ENCODE assay signal across 29 cellular contexts in genomic region chr3:173548261-173548660, GRCh38.
A peak's percentile ranks its signal among the peaks of the same experiment; 100 is the strongest.
DNase-seq lines count a peak whose midpoint lies in the region; ATAC-seq and TF ChIP-seq lines count a peak whose summit lies in the region.
"Had no signal": no experiment of that assay in that cellular context is flagged by ENCODE, and none has a peak within 500 bp of the region (broad histone marks: within the 10 kb centered on the region; RNA-seq: fewer than 3 reads in every experiment).

No MANE protein-coding gene starts in this region.

- H3K4me3 ChIP-seq in PC-3 (ENCODE audit: low read length) = 0 out of 2 replicates have a peak overlapping the region, but pooled peaks have one; percentile 9
- H3K4me3 ChIP-seq in mesenchymal stem cell (ENCODE audit: insufficient read depth in 1 of 2, low read depth in 1 of 2, low read length in 2 of 2) = peak overlapping the region in 1 of 2 experiments; percentile 51
- H3K4me3 ChIP-seq in uterus = no peak overlapping the region
- no peak overlapping the region for H3K4me3 ChIP-seq in CD8-positive, alpha-beta memory T cell (ENCODE audit: low read length)
- H3K4me3 ChIP-seq: ascending aorta, cardiac muscle cell, colonic mucosa, heart left ventricle, SJSA1, upper lobe of right lung had no signal

- H3K36me3 ChIP-seq in PC-3 (ENCODE audit: low read depth, low read length) (no peaks in the 10 kb centered on the region), mesenchymal stem cell (ENCODE audit: control insufficient read depth in 1 of 2, insufficient read depth in 2 of 2, low read depth in 1 of 2, low read length in 2 of 2) (no peaks in the 10 kb centered on the region), uterus (no peaks in the 10 kb centered on the region)
- no peaks in the 10 kb centered on the region for H3K36me3 ChIP-seq in CD8-positive, alpha-beta memory T cell (ENCODE audit: insufficient read depth, low read length)
- H3K36me3 ChIP-seq: ascending aorta, cardiac muscle cell, colonic mucosa, heart left ventricle, SJSA1, upper lobe of right lung had no signal

- H3K27ac Mint-ChIP-seq in activated CD8-positive, alpha-beta T cell treated with anti-CD3 and anti-CD28 coated beads for 36 hours = no peak overlapping the region
- no peak overlapping the region for H3K27ac Mint-ChIP-seq in CD8-positive, alpha-beta memory T cell
- H3K27ac Mint-ChIP-seq: activated naive CD8-positive, alpha-beta T cell treated with anti-CD3 and anti-CD28 coated beads for 36 hours; memory B cell; stimulated activated memory B cell treated with anti-CD40 and anti-IgM and Interleukin-4, amounts not matched to agents 10 μg/mL and 1 μg/mL and 100 μg/mL, for 72 hours had no signal

- no peak for TF ChIP-seq POLR2A in uterus (IDR thresholded peaks at IDR 0.05)

- CTCF ChIA-PET in PC-3 (lab: Charles Lee) = no interaction called here
- CTCF ChIA-PET in activated CD8-positive, alpha-beta T cell treated with anti-CD3 and anti-CD28 coated beads for 36 hours (lab: Charles Lee) = no interaction called here
- CTCF ChIA-PET in CD8-positive, alpha-beta memory T cell (lab: Charles Lee) = interaction anchor here (1.1 kb wide), 1 partner anchor 40 kb away, joined by 3 read pairs; no protein-coding TSS in a partner anchor

- TF ChIP-seq CTCF in PC-3 (conservative IDR thresholded peaks at IDR 0.05; ENCODE audit: low read depth, low read length) (no peak), uterus (IDR thresholded peaks at IDR 0.05) (no peak)
- no peak for TF ChIP-seq CTCF in activated CD8-positive, alpha-beta T cell treated with anti-CD3 and anti-CD28 coated beads for 36 hours (IDR thresholded peaks at IDR 0.05)

- H3K23ac ChIP-seq in mesenchymal stem cell (ENCODE audit: low read length in 2 of 2) = no peak overlapping the region

- H3K4me3 Mint-ChIP-seq in activated CD8-positive, alpha-beta T cell treated with anti-CD3 and anti-CD28 coated beads for 36 hours = no peak overlapping the region
- no peak overlapping the region for H3K4me3 Mint-ChIP-seq in CD8-positive, alpha-beta memory T cell
- H3K4me3 Mint-ChIP-seq: activated naive CD8-positive, alpha-beta T cell treated with anti-CD3 and anti-CD28 coated beads for 36 hours; memory B cell; stimulated activated memory B cell treated with anti-CD40 and anti-IgM and Interleukin-4, amounts not matched to agents 10 μg/mL and 1 μg/mL and 100 μg/mL, for 72 hours had no signal

- no peak overlapping the region for H3K18ac ChIP-seq in mesenchymal stem cell (ENCODE audit: low read depth in 1 of 2, low read length in 2 of 2)

- H3K36me3 Mint-ChIP-seq in activated CD8-positive, alpha-beta T cell treated with anti-CD3 and anti-CD28 coated beads for 36 hours (ENCODE audit: low read depth) = no peaks in the 10 kb centered on the region
- H3K36me3 Mint-ChIP-seq in CD8-positive, alpha-beta memory T cell = no peaks in the 10 kb centered on the region
- H3K36me3 Mint-ChIP-seq: activated naive CD8-positive, alpha-beta T cell treated with anti-CD3 and anti-CD28 coated beads for 36 hours; memory B cell; stimulated activated memory B cell treated with anti-CD40 and anti-IgM and Interleukin-4, amounts not matched to agents 10 μg/mL and 1 μg/mL and 100 μg/mL, for 72 hours had no signal

- no peaks in the 10 kb centered on the region for H3K4me1 Mint-ChIP-seq in activated CD8-positive, alpha-beta T cell treated with anti-CD3 and anti-CD28 coated beads for 36 hours (ENCODE audit: low read depth)
- H3K4me1 Mint-ChIP-seq in CD8-positive, alpha-beta memory T cell = no peaks in the 10 kb centered on the region
- H3K4me1 Mint-ChIP-seq: activated naive CD8-positive, alpha-beta T cell treated with anti-CD3 and anti-CD28 coated beads for 36 hours; memory B cell; stimulated activated memory B cell treated with anti-CD40 and anti-IgM and Interleukin-4, amounts not matched to agents 10 μg/mL and 1 μg/mL and 100 μg/mL, for 72 hours had no signal

- intact Hi-C loops in PC-3 (cut with micrococcal nuclease) (no loop called here), uterus (cut with DNase I; ENCODE audit: low total_unique reads) (no loop called here)
- intact Hi-C loops in activated CD8-positive, alpha-beta T cell treated with anti-CD3 and anti-CD28 coated beads for 36 hours (cut with micrococcal nuclease) = no loop called here

- no peaks in the 10 kb centered on the region for H4K20me1 ChIP-seq in PC-3 (ENCODE audit: low read length)

- DNase-seq in EL = peak; percentile 20
- peak; percentile 16 for DNase-seq in H4 (ENCODE audit: low spot score)
- no peak for DNase-seq in PC-3
- DNase-seq in mesenchymal stem cell = peak; percentile 6
- no peak for DNase-seq in uterus
- DNase-seq in UCSD-AML1 (lab: John Stamatoyannopoulos, UW; ENCODE audit: unreplicated experiment) = no peak
- no peak for DNase-seq in activated CD8-positive, alpha-beta T cell treated with anti-CD3 and anti-CD28 coated beads for 36 hours
- DNase-seq in CD8-positive, alpha-beta memory T cell = no peak
- DNase-seq: activated CD4-positive, CD25-positive, alpha-beta regulatory T cell treated with anti-CD3 and anti-CD28 coated beads, Interleukin-2, amount 50 U/mL, for 72 hours; activated effector memory CD4-positive, alpha-beta T cell treated with anti-CD3 and anti-CD28 coated beads, Interleukin-2, amount 50 U/mL, for 16 hours; activated naive CD8-positive, alpha-beta T cell treated with anti-CD3 and anti-CD28 coated beads for 36 hours; colonic mucosa; DMS79 treated with DMSO at 0.1 percent for 48 hours; effector CD8-positive, alpha-beta T cell; heart left ventricle; Kasumi-1; NCI-H146; NCI-H526 treated with DMSO at 0.1 percent for 48 hours; stimulated activated CD4-positive, alpha-beta T cell treated with anti-CD3 and anti-CD28 coated beads, Interleukin-12 subunit alpha, Interleukin-12 subunit beta, amount 100 ng/mL, for 4 hours; stimulated activated CD4-positive, alpha-beta T cell treated with anti-CD3 and anti-CD28 coated beads, Interleukin-4, amount 100 ng/mL, for 24 hours; upper lobe of right lung had no signal

- H3K14ac ChIP-seq in mesenchymal stem cell (ENCODE audit: low read length in 2 of 2) = no peak overlapping the region

- no peaks in the 10 kb centered on the region for H3K79me1 ChIP-seq in mesenchymal stem cell (replicated peaks; ENCODE audit: low read length, poor library complexity, severe bottlenecking)

- no peaks in the 10 kb centered on the region for H3K4me1 ChIP-seq in PC-3 (ENCODE audit: insufficient read depth, low read length)
- no peaks in the 10 kb centered on the region for H3K4me1 ChIP-seq in mesenchymal stem cell (ENCODE audit: control insufficient read depth, insufficient read depth, low read depth, low read length)
- no peaks in the 10 kb centered on the region for H3K4me1 ChIP-seq in uterus
- no peaks in the 10 kb centered on the region for H3K4me1 ChIP-seq in CD8-positive, alpha-beta memory T cell (ENCODE audit: insufficient read depth, low read length)
- H3K4me1 ChIP-seq: ascending aorta, colonic mucosa, SJSA1, upper lobe of right lung had no signal

- H2BK12ac ChIP-seq in mesenchymal stem cell (ENCODE audit: low read length in 2 of 2) = no peak overlapping the region

- H4K91ac ChIP-seq in mesenchymal stem cell (ENCODE audit: low read length) = no peak overlapping the region

- peaks cover 7% of the 10 kb centered on the region for H3K9me3 Mint-ChIP-seq in activated CD8-positive, alpha-beta T cell treated with anti-CD3 and anti-CD28 coated beads for 36 hours
- peaks cover 0 to 18% (median 6%) of the 10 kb centered on the region in 5 donors for H3K9me3 Mint-ChIP-seq in CD8-positive, alpha-beta memory T cell
- H3K9me3 Mint-ChIP-seq: activated naive CD8-positive, alpha-beta T cell treated with anti-CD3 and anti-CD28 coated beads for 36 hours had no signal

- H4K8ac ChIP-seq in mesenchymal stem cell (ENCODE audit: low read length) = no peak overlapping the region

- no TSS peak for BruUV-seq in PC-3 (replicated peaks; lab: Mats Ljungman, UMichigan)

- H3K27ac ChIP-seq in PC-3 (ENCODE audit: low read length) (no peak overlapping the region), mesenchymal stem cell (ENCODE audit: low read length, poor library complexity, severe bottlenecking) (no peak overlapping the region), uterus (no peak overlapping the region)
- no peak overlapping the region for H3K27ac ChIP-seq in CD8-positive, alpha-beta memory T cell (ENCODE audit: low read depth, low read length)
- H3K27ac ChIP-seq: ascending aorta, C4-2B, cardiac muscle cell, colonic mucosa, heart left ventricle, SJSA1, upper lobe of right lung had no signal

- POLR2A ChIA-PET in PC-3 (lab: Charles Lee; ENCODE audit: unreplicated experiment) = no interaction called here
- POLR2A ChIA-PET in activated CD8-positive, alpha-beta T cell treated with anti-CD3 and anti-CD28 coated beads for 36 hours (lab: Charles Lee) = no interaction called here
- POLR2A ChIA-PET in CD8-positive, alpha-beta memory T cell (lab: Charles Lee) = no interaction called here

- peak overlapping the region; percentile 33; the same call in 1 of the 2 replicates for H3K4me2 ChIP-seq in PC-3 (ENCODE audit: low read length)
- H3K4me2 ChIP-seq in mesenchymal stem cell (ENCODE audit: low read length, poor library complexity, severe bottlenecking) = no peak overlapping the region

- H2AK5ac ChIP-seq in mesenchymal stem cell (ENCODE audit: low read length, severe bottlenecking) = no peak overlapping the region

- WGBS in mesenchymal stem cell = 77% methylated on average over 1 of the region's 2 CpGs

- no peaks in the 10 kb centered on the region for H3K9me3 ChIP-seq in PC-3 (ENCODE audit: low read length)
- no peaks in the 10 kb centered on the region for H3K9me3 ChIP-seq in mesenchymal stem cell (ENCODE audit: control insufficient read depth, low read length)
- H3K9me3 ChIP-seq in uterus = no peaks in the 10 kb centered on the region
- no peaks in the 10 kb centered on the region for H3K9me3 ChIP-seq in CD8-positive, alpha-beta memory T cell (ENCODE audit: low read length)
- H3K9me3 ChIP-seq: ascending aorta, colonic mucosa, heart left ventricle, SJSA1, upper lobe of right lung had no signal

- no peak overlapping the region for H2BK120ac ChIP-seq in mesenchymal stem cell (ENCODE audit: low read depth, low read length)

- no peak overlapping the region for H2BK5ac ChIP-seq in mesenchymal stem cell (ENCODE audit: low read depth, low read length, poor library complexity, severe bottlenecking)

- no peaks in the 10 kb centered on the region for H3F3A ChIP-seq in PC-3 (ENCODE audit: low read length, unreplicated experiment)

- no peaks in the 10 kb centered on the region for H3K9me2 ChIP-seq in PC-3 (replicated peaks; ENCODE audit: low read length)

- H2AFZ ChIP-seq in PC-3 (ENCODE audit: low read length) (no peak overlapping the region), mesenchymal stem cell (ENCODE audit: low read depth, low read length) (no peak overlapping the region)

- H2BK15ac ChIP-seq in mesenchymal stem cell (ENCODE audit: low read depth, poor library complexity, severe bottlenecking) = no peak overlapping the region

- no peak overlapping the region for H3K4ac ChIP-seq in mesenchymal stem cell (ENCODE audit: low read depth in 1 of 2, low read length in 2 of 2)

- no peaks in the 10 kb centered on the region for H3K27me3 Mint-ChIP-seq in activated CD8-positive, alpha-beta T cell treated with anti-CD3 and anti-CD28 coated beads for 36 hours
- no peaks in the 10 kb centered on the region for H3K27me3 Mint-ChIP-seq in CD8-positive, alpha-beta memory T cell
- H3K27me3 Mint-ChIP-seq: activated naive CD8-positive, alpha-beta T cell treated with anti-CD3 and anti-CD28 coated beads for 36 hours; memory B cell; stimulated activated memory B cell treated with anti-CD40 and anti-IgM and Interleukin-4, amounts not matched to agents 10 μg/mL and 1 μg/mL and 100 μg/mL, for 72 hours had no signal

- ATAC-seq in PC-3 = no peak
- no peak for ATAC-seq in activated CD8-positive, alpha-beta T cell treated with anti-CD3 and anti-CD28 coated beads for 36 hours
- ATAC-seq: heart left ventricle; HepG2; sciatic nerve; stimulated activated memory B cell treated with anti-CD40 and anti-IgM and Interleukin-4, amounts not matched to agents 10 μg/mL and 1 μg/mL and 100 μg/mL, for 72 hours; upper lobe of right lung had no signal

- H3K79me2 ChIP-seq in PC-3 (ENCODE audit: low read length) = no peaks in the 10 kb centered on the region

- H3K9ac ChIP-seq in PC-3 (ENCODE audit: low read length) (no peak overlapping the region), mesenchymal stem cell (ENCODE audit: low read length) (peak overlapping the region; percentile 45)

- H3K27me3 ChIP-seq in PC-3 (ENCODE audit: low read length) (peaks cover 24% of the 10 kb centered on the region; the same call in 1 of the 2 replicates), mesenchymal stem cell (ENCODE audit: control insufficient read depth in 1 of 2, insufficient read depth in 1 of 2, low read length in 2 of 2) (no peaks in the 10 kb centered on the region), uterus (no peaks in the 10 kb centered on the region)
- H3K27me3 ChIP-seq in CD8-positive, alpha-beta memory T cell (ENCODE audit: insufficient read depth, low read length, poor library complexity, severe bottlenecking) = no peaks in the 10 kb centered on the region
- H3K27me3 ChIP-seq: ascending aorta, cardiac muscle cell, colonic mucosa, heart left ventricle, SJSA1, upper lobe of right lung had no signal

Comparison
In these comparisons a context has a peak if more than half of its experiments do, and no peak if none do; other contexts are left out.
1. DNase-seq: peak in EL (single experiment), H4 (single experiment) and mesenchymal stem cell (single experiment); none in PC-3 (single experiment), uterus (0 of 2), UCSD-AML1 (single experiment), activated CD8-positive, alpha-beta T cell treated with anti-CD3 and anti-CD28 coated beads for 36 hours (single experiment) and CD8-positive, alpha-beta memory T cell (0 of 5).